Comparison of ENCODE assay signal across 18 cellular contexts in the genomic region with DNA sequence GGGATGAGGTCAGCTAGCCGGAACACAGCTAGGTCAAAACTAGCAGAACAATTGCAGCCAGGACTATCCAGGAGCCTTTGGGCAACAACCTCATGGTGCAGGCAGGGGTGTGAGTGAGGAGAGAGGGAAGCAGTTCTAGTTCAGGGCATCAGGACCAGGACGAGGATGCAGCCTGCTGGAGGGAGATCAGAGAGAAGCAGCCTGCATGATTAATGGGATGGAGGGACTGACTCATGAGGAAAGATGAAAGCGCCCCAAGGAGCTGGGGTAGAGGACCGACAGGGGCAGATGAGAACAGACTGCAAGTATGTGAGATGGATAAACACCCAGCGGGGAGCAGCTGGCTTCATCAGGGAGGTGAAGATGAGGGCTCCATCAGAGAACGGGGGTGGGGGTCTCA. TPM values are rescaled to one million over a fixed set of nuclear protein-coding genes. Genes with fewer than 3 reads are reported as not detected.
DNase-seq lines count a peak whose midpoint lies in the region; ATAC-seq and TF ChIP-seq lines count a peak whose summit lies in the region.
"Had no signal": no experiment of that assay in that cellular context is flagged by ENCODE, and none has a peak within 500 bp of the region (broad histone marks: within the 10 kb centered on the region; RNA-seq: fewer than 3 reads in every experiment).

No MANE protein-coding gene starts in this region.

- H3K18ac ChIP-seq in mesendoderm (ENCODE audit: low read length), result no peak overlapping the region

- ATAC-seq in GM19324 (IDR thresholded peaks at IDR 0.05; ENCODE audit: low FRiP score, unreplicated experiment) (no peak), GM21515 (IDR thresholded peaks at IDR 0.05; ENCODE audit: unreplicated experiment) (no peak)
- ATAC-seq: K562, WTC11 had no signal

- H3K4me3 ChIP-seq in AG10803 (ENCODE audit: low read length) (no peak overlapping the region), cardiac fibroblast (replicated peaks in 1 of 2; ENCODE audit: low read depth in 2 of 2, low read length in 2 of 2) (no peak overlapping the region), mesendoderm (ENCODE audit: low read length) (no peak overlapping the region), stomach (no peak overlapping the region)
- H3K4me3 ChIP-seq: K562, neural progenitor cell, SK-N-MC had no signal

- no peak overlapping the region for H2AK5ac ChIP-seq in mesendoderm (ENCODE audit: low read length)

- peak; percentile 75 for DNase-seq in AG10803 (ENCODE audit: low read depth)
- peak; percentile 91 for DNase-seq in M059J (ENCODE audit: low read depth)
- peak; percentile 30 to 66 for DNase-seq in cardiac fibroblast (ENCODE audit: low read depth in 2 of 2)
- DNase-seq in mesendoderm, result peak; percentile 50
- no peak for DNase-seq in stomach
- no peak for DNase-seq in RPMI8226
- DNase-seq: activated naive CD4-positive, alpha-beta T cell treated with anti-CD3 and anti-CD28 coated beads, Interleukin-2, amount 10 ng/mL, durations not matched to agents 7 days and 5 days; NCI-H446; stimulated activated naive CD4-positive, alpha-beta T cell had no signal

- no peak overlapping the region for H3K4ac ChIP-seq in mesendoderm (ENCODE audit: low read depth, low read length)

- no peak for TF ChIP-seq CTCF in AG10803 (conservative IDR thresholded peaks at IDR 0.05; ENCODE audit: low read length)
- no peak for TF ChIP-seq CTCF in cardiac fibroblast (IDR thresholded peaks at IDR 0.05; ENCODE audit: low read depth, low read length)
- TF ChIP-seq CTCF in stomach (IDR thresholded peaks at IDR 0.05), result no peak

- H3K23ac ChIP-seq in mesendoderm (ENCODE audit: low read length), result no peak overlapping the region

- TF ChIP-seq POLR2A in stomach (IDR thresholded peaks at IDR 0.05), result no peak

- no peak overlapping the region for H4K5ac ChIP-seq in mesendoderm (ENCODE audit: low read length)

- H2BK120ac ChIP-seq in mesendoderm (ENCODE audit: low read depth, low read length), result no peak overlapping the region

- H3K4me1 ChIP-seq in mesendoderm (ENCODE audit: control insufficient read depth, low read depth, low read length) (peaks cover 6% of the 10 kb centered on the region), stomach (peaks cover 0 to 6% (median 2%) of the 10 kb centered on the region in 4 donors)

- H3K79me1 ChIP-seq in mesendoderm (ENCODE audit: low read length), result no peaks in the 10 kb centered on the region

- no peak overlapping the region for H4K8ac ChIP-seq in mesendoderm (ENCODE audit: low read depth, low read length)

- peak overlapping the region; percentile 19 for H3K56ac ChIP-seq in mesendoderm (ENCODE audit: low read length)

- H2BK5ac ChIP-seq in mesendoderm (ENCODE audit: low read length), result no peak overlapping the region

- H2BK15ac ChIP-seq in mesendoderm (replicated peaks; ENCODE audit: low read depth), result no peak overlapping the region

- no peaks in the 10 kb centered on the region for H3K79me2 ChIP-seq in mesendoderm (ENCODE audit: control insufficient read depth, insufficient read depth, low read length)

- no peak overlapping the region for H3K9ac ChIP-seq in mesendoderm (ENCODE audit: low read length)
- H3K9ac ChIP-seq: neural progenitor cell had no signal

- intact Hi-C loops in stomach (cut with DNase I; ENCODE audit: low total_unique reads), result no loop called here

- no CpG with 5 or more reads among the region's 6 CpGs for WGBS in mesendoderm (ENCODE audit: extremely low coverage, insufficient coverage, low lambda C conversion rate)
- 65 to 82% (median 75%) methylated on average over 6 of the region's 6 CpGs for WGBS in stomach, 5 donors

- no peaks in the 10 kb centered on the region for H3K36me3 ChIP-seq in mesendoderm (ENCODE audit: control insufficient read depth, insufficient read depth, low read length)
- H3K36me3 ChIP-seq in stomach, result no peaks in the 10 kb centered on the region
- H3K36me3 ChIP-seq: neural progenitor cell had no signal

- no peak for TF ChIP-seq EP300 in stomach (IDR thresholded peaks at IDR 0.05)

- no peak overlapping the region for H3K4me2 ChIP-seq in mesendoderm (ENCODE audit: low read length)
- H3K4me2 ChIP-seq: neural progenitor cell had no signal

- H3K27ac ChIP-seq in mesendoderm (ENCODE audit: low read depth, low read length) (no peak overlapping the region), stomach (no peak overlapping the region)
- H3K27ac ChIP-seq: neural progenitor cell, SK-N-MC had no signal

- no peaks in the 10 kb centered on the region for H3K9me3 ChIP-seq in stomach

- H3K27me3 ChIP-seq in mesendoderm (ENCODE audit: insufficient read depth, low read length, poor library complexity) (no peaks in the 10 kb centered on the region), stomach (no peaks in the 10 kb centered on the region)
- H3K27me3 ChIP-seq: neural progenitor cell had no signal

RNA-seq across cellular contexts. Expression of a gene that starts 37.9 kb away (rescaled TPM):
- total RNA-seq in M059J (2014; rRNA removed; shearing (Covaris generic)), result not detected in 2 replicates
- polyA plus RNA-seq in mesendoderm (2013, experiment 1 of 2), result not detected
- not detected for polyA plus RNA-seq in mesendoderm (2013, experiment 2 of 2)
- total RNA-seq in stomach, result not detected
- polyA plus RNA-seq in stomach, result not detected
- total RNA-seq: epithelial cell of proximal tubule, K562, lung microvascular endothelial cell, OCI-LY7, WTC11 had no signal
- polyA plus RNA-seq: K562 had no signal

Comparison
In these comparisons a context has a peak if more than half of its experiments do, and no peak if none do; other contexts are left out.
1. DNase-seq: peak in AG10803 (single experiment), M059J (single experiment), cardiac fibroblast (2 of 2) and mesendoderm (single experiment); none in stomach (single experiment) and RPMI8226 (single experiment).